In the genomic region with DNA sequence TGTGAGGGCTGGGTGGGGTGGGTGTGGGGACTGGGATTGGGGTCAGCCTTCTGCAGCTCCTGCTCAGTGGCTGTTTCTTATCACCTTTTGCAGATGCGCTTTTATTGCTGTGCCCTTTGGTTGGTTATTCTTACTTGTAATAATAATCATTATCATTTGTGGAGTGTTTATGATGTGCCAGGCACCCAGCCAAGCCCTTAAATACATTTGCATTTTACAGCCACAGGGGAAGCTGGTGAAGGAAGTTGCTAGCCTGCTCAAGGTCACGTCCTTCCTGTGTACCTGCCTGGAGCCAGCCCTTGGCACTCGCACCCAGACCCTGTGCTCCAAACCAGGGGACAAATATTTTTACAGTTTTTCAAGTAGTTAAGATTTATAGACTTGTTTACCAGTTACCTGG, we compare ENCODE assay signal across 12 cellular contexts.
DNase-seq lines count a peak whose midpoint lies in the region; ATAC-seq and TF ChIP-seq lines count a peak whose summit lies in the region.
"Had no signal": no experiment of that assay in that cellular context is flagged by ENCODE, and none has a peak within 500 bp of the region (broad histone marks: within the 10 kb centered on the region; RNA-seq: fewer than 3 reads in every experiment).

No MANE protein-coding gene starts in this region.

- POLR2A ChIA-PET in activated CD4-positive, alpha-beta memory T cell treated with anti-CD3 and anti-CD28 coated beads, Interleukin-2, amount 10 ng/mL, durations not matched to agents 7 days and 5 days (lab: Charles Lee): no interaction called here

- H3K9me3 Mint-ChIP-seq in activated T-cell treated with anti-CD3 and anti-CD28 coated beads, Interleukin-2, amount 50 U/mL, for 24 hours: no peaks in the 10 kb centered on the region
- H3K9me3 Mint-ChIP-seq in activated T-cell treated with anti-CD3 and anti-CD28 coated beads, Interleukin-2, amount 50 U/mL, for 4 hours: no peaks in the 10 kb centered on the region
- H3K9me3 Mint-ChIP-seq in activated CD4-positive, alpha-beta memory T cell treated with anti-CD3 and anti-CD28 coated beads, Interleukin-2, amount 10 ng/mL, durations not matched to agents 7 days and 5 days: no peaks in the 10 kb centered on the region
- no peaks in the 10 kb centered on the region for H3K9me3 Mint-ChIP-seq in stimulated activated memory B cell treated with anti-CD40 and anti-IgM and Interleukin-4, amounts not matched to agents 10 μg/mL and 1 μg/mL and 100 μg/mL, for 72 hours

- H3K36me3 Mint-ChIP-seq in activated T-cell treated with anti-CD3 and anti-CD28 coated beads, Interleukin-2, amount 50 U/mL, for 24 hours (ENCODE audit: low read depth): peaks cover 60% of the 10 kb centered on the region
- H3K36me3 Mint-ChIP-seq in activated T-cell treated with anti-CD3 and anti-CD28 coated beads, Interleukin-2, amount 50 U/mL, for 4 hours (ENCODE audit: insufficient read depth): peaks cover 20% of the 10 kb centered on the region
- H3K36me3 Mint-ChIP-seq in activated CD4-positive, alpha-beta memory T cell treated with anti-CD3 and anti-CD28 coated beads, Interleukin-2, amount 10 ng/mL, durations not matched to agents 7 days and 5 days (ENCODE audit: low read depth): no peaks in the 10 kb centered on the region
- H3K36me3 Mint-ChIP-seq in stimulated activated memory B cell treated with anti-CD40 and anti-IgM and Interleukin-4, amounts not matched to agents 10 μg/mL and 1 μg/mL and 100 μg/mL, for 72 hours: peaks cover 53% of the 10 kb centered on the region

- H3K27me3 Mint-ChIP-seq in activated T-cell treated with anti-CD3 and anti-CD28 coated beads, Interleukin-2, amount 50 U/mL, for 24 hours: no peaks in the 10 kb centered on the region
- no peaks in the 10 kb centered on the region for H3K27me3 Mint-ChIP-seq in activated T-cell treated with anti-CD3 and anti-CD28 coated beads, Interleukin-2, amount 50 U/mL, for 4 hours (ENCODE audit: low read depth)
- no peaks in the 10 kb centered on the region for H3K27me3 Mint-ChIP-seq in activated CD4-positive, alpha-beta memory T cell treated with anti-CD3 and anti-CD28 coated beads, Interleukin-2, amount 10 ng/mL, durations not matched to agents 7 days and 5 days
- H3K27me3 Mint-ChIP-seq in stimulated activated memory B cell treated with anti-CD40 and anti-IgM and Interleukin-4, amounts not matched to agents 10 μg/mL and 1 μg/mL and 100 μg/mL, for 72 hours: no peaks in the 10 kb centered on the region

- CTCF ChIA-PET in activated CD4-positive, alpha-beta memory T cell treated with anti-CD3 and anti-CD28 coated beads, Interleukin-2, amount 10 ng/mL, durations not matched to agents 7 days and 5 days (lab: Charles Lee): no interaction called here

- peak overlapping the region; percentile 55 for H3K27ac Mint-ChIP-seq in activated T-cell treated with anti-CD3 and anti-CD28 coated beads, Interleukin-2, amount 50 U/mL, for 24 hours
- peak overlapping the region; percentile 75 for H3K27ac Mint-ChIP-seq in activated CD4-positive, alpha-beta memory T cell treated with anti-CD3 and anti-CD28 coated beads, Interleukin-2, amount 10 ng/mL, durations not matched to agents 7 days and 5 days
- H3K27ac Mint-ChIP-seq in stimulated activated memory B cell treated with anti-CD40 and anti-IgM and Interleukin-4, amounts not matched to agents 10 μg/mL and 1 μg/mL and 100 μg/mL, for 72 hours: peak overlapping the region; percentile 56

- in situ Hi-C loops in GM13977 (cut with MboI; ENCODE audit: low pct_unique_long_range_greater_than_20kb, low sequenced_read_pairs, unreplicated experiment): no loop called here

- H3K4me1 Mint-ChIP-seq in activated T-cell treated with anti-CD3 and anti-CD28 coated beads, Interleukin-2, amount 50 U/mL, for 24 hours (ENCODE audit: low read depth): peaks cover 27% of the 10 kb centered on the region
- H3K4me1 Mint-ChIP-seq in activated T-cell treated with anti-CD3 and anti-CD28 coated beads, Interleukin-2, amount 50 U/mL, for 4 hours (ENCODE audit: low read depth): peaks cover 9% of the 10 kb centered on the region
- H3K4me1 Mint-ChIP-seq in activated CD4-positive, alpha-beta memory T cell treated with anti-CD3 and anti-CD28 coated beads, Interleukin-2, amount 10 ng/mL, durations not matched to agents 7 days and 5 days: peaks cover 9% of the 10 kb centered on the region
- peaks cover 42% of the 10 kb centered on the region for H3K4me1 Mint-ChIP-seq in stimulated activated memory B cell treated with anti-CD40 and anti-IgM and Interleukin-4, amounts not matched to agents 10 μg/mL and 1 μg/mL and 100 μg/mL, for 72 hours

- ATAC-seq in activated T-cell treated with anti-CD3 and anti-CD28 coated beads, Interleukin-2, amount 50 U/mL, for 4 hours: no peak
- ATAC-seq in stimulated activated memory B cell treated with anti-CD40 and anti-IgM and Interleukin-4, amounts not matched to agents 10 μg/mL and 1 μg/mL and 100 μg/mL, for 72 hours: peak; percentile 69

- H3K4me3 Mint-ChIP-seq in activated T-cell treated with anti-CD3 and anti-CD28 coated beads, Interleukin-2, amount 50 U/mL, for 24 hours: no peak overlapping the region
- H3K4me3 Mint-ChIP-seq in activated T-cell treated with anti-CD3 and anti-CD28 coated beads, Interleukin-2, amount 50 U/mL, for 4 hours: no peak overlapping the region
- no peak overlapping the region for H3K4me3 Mint-ChIP-seq in activated CD4-positive, alpha-beta memory T cell treated with anti-CD3 and anti-CD28 coated beads, Interleukin-2, amount 10 ng/mL, durations not matched to agents 7 days and 5 days
- no peak overlapping the region for H3K4me3 Mint-ChIP-seq in stimulated activated memory B cell treated with anti-CD40 and anti-IgM and Interleukin-4, amounts not matched to agents 10 μg/mL and 1 μg/mL and 100 μg/mL, for 72 hours

- no peak for TF ChIP-seq CTCF in GM13977 (IDR thresholded peaks at IDR 0.05; ENCODE audit: extremely low read depth, insufficient read depth, missing control alignments)

- DNase-seq in activated T-cell treated with anti-CD3 and anti-CD28 coated beads, Interleukin-2, amount 50 U/mL, for 24 hours: peak; percentile 16
- no peak for DNase-seq in activated T-cell treated with anti-CD3 and anti-CD28 coated beads, Interleukin-2, amount 50 U/mL, for 4 hours
- DNase-seq in NAMALWA (ENCODE audit: low spot score): peak; percentile 23
- DNase-seq in activated CD4-positive, alpha-beta memory T cell treated with anti-CD3 and anti-CD28 coated beads, Interleukin-2, amount 10 ng/mL, durations not matched to agents 7 days and 5 days: no peak
- DNase-seq in GM13977 (ENCODE audit: low spot score): no peak
- DNase-seq in A172 (ENCODE audit: low spot score): no peak
- no peak for DNase-seq in mesenteric fat pad (ENCODE audit: low spot score)
- DNase-seq: effector memory CD4-positive, alpha-beta T cell; NCI-H82; stimulated activated naive CD4-positive, alpha-beta T cell; T-helper 9 cell had no signal

Comparison
In these comparisons a context has a peak if more than half of its experiments do, and no peak if none do; other contexts are left out.
1. DNase-seq: peak in activated T-cell treated with anti-CD3 and anti-CD28 coated beads, Interleukin-2, amount 50 U/mL, for 24 hours (single experiment) and NAMALWA (single experiment); none in activated T-cell treated with anti-CD3 and anti-CD28 coated beads, Interleukin-2, amount 50 U/mL, for 4 hours (single experiment), activated CD4-positive, alpha-beta memory T cell treated with anti-CD3 and anti-CD28 coated beads, Interleukin-2, amount 10 ng/mL, durations not matched to agents 7 days and 5 days (single experiment), GM13977 (single experiment), A172 (single experiment) and mesenteric fat pad (single experiment).
2. Peak in every context shown above with its lines, with median percentiles within 50 percentile points of each other: H3K27ac Mint-ChIP-seq.